8 cellular contexts compared by ENCODE assay signal in the genomic region with DNA sequence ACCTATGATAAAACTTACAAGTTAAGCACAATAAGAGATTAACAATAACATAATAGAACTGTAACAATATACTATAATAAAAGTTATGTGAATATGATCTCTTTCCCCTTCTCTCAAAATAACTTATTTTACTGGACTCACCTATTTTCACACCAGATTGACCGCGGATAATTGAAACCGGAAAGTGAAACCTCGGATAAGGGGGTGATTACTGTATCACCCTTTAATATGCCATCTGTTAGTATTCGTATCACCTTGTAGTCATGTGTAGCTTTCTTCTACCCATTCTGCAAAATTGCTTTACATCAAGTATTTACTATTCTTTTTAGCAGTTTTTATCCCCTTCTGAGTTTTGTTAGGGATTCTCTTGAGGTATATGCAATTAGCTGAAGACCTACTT. TPM values are rescaled to one million over a fixed set of nuclear protein-coding genes. Genes with fewer than 3 reads are reported as not detected.
A peak's percentile ranks its signal among the peaks of the same experiment; 100 is the strongest.
DNase-seq lines count a peak whose midpoint lies in the region; ATAC-seq and TF ChIP-seq lines count a peak whose summit lies in the region.

No MANE protein-coding gene starts in this region.

- H3K9ac ChIP-seq in MM.1S (ENCODE audit: low read length): peak overlapping the region; percentile 90; the same call in 1 of the 2 replicates

- H3K9me3 Mint-ChIP-seq in CD8-positive, alpha-beta T cell: no peaks in the 10 kb centered on the region
- H3K9me3 Mint-ChIP-seq in dendritic cell treated with granulocyte-macrophage colony-stimulating factor and Interleukin-4, amounts not matched to agents 40 ng/mL and 50 ng/mL, for 4 days: no peaks in the 10 kb centered on the region
- H3K9me3 Mint-ChIP-seq in neural crest cell: no peaks in the 10 kb centered on the region

- CTCF ChIA-PET in CD8-positive, alpha-beta T cell (lab: Charles Lee): no interaction called here

- H3K36me3 Mint-ChIP-seq in CD8-positive, alpha-beta T cell: peaks cover 18% of the 10 kb centered on the region
- peaks cover 31% of the 10 kb centered on the region for H3K36me3 Mint-ChIP-seq in dendritic cell treated with granulocyte-macrophage colony-stimulating factor and Interleukin-4, amounts not matched to agents 40 ng/mL and 50 ng/mL, for 4 days (ENCODE audit: low read depth)
- H3K36me3 Mint-ChIP-seq in neural crest cell (ENCODE audit: low read depth): no peaks in the 10 kb centered on the region

- H3K36me3 ChIP-seq in CD8-positive, alpha-beta T cell (ENCODE audit: insufficient read depth, low read length): no peaks in the 10 kb centered on the region
- H3K36me3 ChIP-seq in MM.1S (replicated peaks; ENCODE audit: insufficient read depth, low read length): no peaks in the 10 kb centered on the region; the same call in 1 of the 2 replicates

- H4K20me1 ChIP-seq in MM.1S (ENCODE audit: insufficient read depth, low read length): peaks cover 20% of the 10 kb centered on the region; the same call in 1 of the 2 replicates

- H3F3A ChIP-seq in MM.1S (ENCODE audit: insufficient read depth, low read length): peaks cover 12% of the 10 kb centered on the region; the same call in 1 of the 2 replicates

- peaks cover 64% of the 10 kb centered on the region for H3K4me1 Mint-ChIP-seq in CD8-positive, alpha-beta T cell (ENCODE audit: low read depth)
- H3K4me1 Mint-ChIP-seq in dendritic cell treated with granulocyte-macrophage colony-stimulating factor and Interleukin-4, amounts not matched to agents 40 ng/mL and 50 ng/mL, for 4 days (ENCODE audit: low read depth): peaks cover 42% of the 10 kb centered on the region
- peaks cover 42% of the 10 kb centered on the region for H3K4me1 Mint-ChIP-seq in neural crest cell

- no peaks in the 10 kb centered on the region for H3K9me3 ChIP-seq in CD8-positive, alpha-beta T cell (ENCODE audit: low read length)
- H3K9me3 ChIP-seq in MM.1S (replicated peaks; ENCODE audit: insufficient read depth, low read length): no peaks in the 10 kb centered on the region

- POLR2A ChIA-PET in CD8-positive, alpha-beta T cell (lab: Charles Lee): interaction anchor here (0.7 to 0.8 kb wide), 2 partner anchors 10 to 127 kb away, joined by 3 to 4 read pairs; no protein-coding TSS in a partner anchor

- H3K27ac ChIP-seq in CD8-positive, alpha-beta T cell (ENCODE audit: low read depth, low read length): no peak overlapping the region
- peak overlapping the region; percentile 94; the same call in 1 of the 2 replicates for H3K27ac ChIP-seq in MM.1S (ENCODE audit: low read length)

- peak overlapping the region; percentile 87 for H3K4me2 ChIP-seq in MM.1S (ENCODE audit: low read depth, low read length)

- intact Hi-C loops in CD8-positive, alpha-beta T cell (cut with DNase I, micrococcal nuclease): loop anchor here (2.0 kb wide), 3 partner anchors 19 to 1119 kb away; no protein-coding TSS in a partner anchor
- intact Hi-C loops in dendritic cell treated with granulocyte-macrophage colony-stimulating factor and Interleukin-4, amounts not matched to agents 40 ng/mL and 50 ng/mL, for 4 days (cut with micrococcal nuclease): loop anchor here (10.0 kb wide), 3 partner anchors 257 to 983 kb away; a partner anchor contains a TSS

- no peak for ATAC-seq in CD8-positive, alpha-beta T cell
- no peak for ATAC-seq in GM21529 (IDR thresholded peaks at IDR 0.05; ENCODE audit: unreplicated experiment)

- no peak for TF ChIP-seq CTCF in CD8-positive, alpha-beta T cell (IDR thresholded peaks at IDR 0.05)
- TF ChIP-seq CTCF in MM.1S (IDR thresholded peaks at IDR 0.05; ENCODE audit: low read length): no peak
- TF ChIP-seq CTCF in neural crest cell (conservative IDR thresholded peaks at IDR 0.05): no peak

- H3K9me2 ChIP-seq in MM.1S (replicated peaks; ENCODE audit: insufficient read depth, low read length): no peaks in the 10 kb centered on the region

- DNase-seq in CD8-positive, alpha-beta T cell: no peak
- DNase-seq in MM.1S (no peak), neural crest cell (ENCODE audit: low read depth, low spot score) (no peak), NCI-H1930 (lab: John Stamatoyannopoulos, UW) (no peak), DMS53 treated with DMSO at 0.1 percent for 48 hours (lab: John Stamatoyannopoulos, UW; ENCODE audit: unreplicated experiment) (no peak)
- no peak for DNase-seq in central memory CD4-positive, alpha-beta T cell

- peak overlapping the region; percentile 96 for H3K27ac Mint-ChIP-seq in CD8-positive, alpha-beta T cell
- H3K27ac Mint-ChIP-seq in dendritic cell treated with granulocyte-macrophage colony-stimulating factor and Interleukin-4, amounts not matched to agents 40 ng/mL and 50 ng/mL, for 4 days: no peak overlapping the region
- H3K27ac Mint-ChIP-seq in neural crest cell (ENCODE audit: unreplicated experiment): no peak overlapping the region

- H3K4me3 ChIP-seq in CD8-positive, alpha-beta T cell (ENCODE audit: low read depth, low read length): peak overlapping the region; percentile 93
- peak overlapping the region; percentile 76 for H3K4me3 ChIP-seq in MM.1S (ENCODE audit: low read length)

- H3K27me3 Mint-ChIP-seq in CD8-positive, alpha-beta T cell (ENCODE audit: low read depth): no peaks in the 10 kb centered on the region
- H3K27me3 Mint-ChIP-seq in dendritic cell treated with granulocyte-macrophage colony-stimulating factor and Interleukin-4, amounts not matched to agents 40 ng/mL and 50 ng/mL, for 4 days: no peaks in the 10 kb centered on the region
- no peaks in the 10 kb centered on the region for H3K27me3 Mint-ChIP-seq in neural crest cell (ENCODE audit: low read depth)

- H3K4me1 ChIP-seq in CD8-positive, alpha-beta T cell (ENCODE audit: insufficient read depth, low read length): peaks cover 46% of the 10 kb centered on the region
- H3K4me1 ChIP-seq in MM.1S (ENCODE audit: low read length): peaks cover 7% of the 10 kb centered on the region

- no peak overlapping the region for H2AFZ ChIP-seq in MM.1S (ENCODE audit: low read length)

- peak overlapping the region; percentile 90 for H3K4me3 Mint-ChIP-seq in CD8-positive, alpha-beta T cell
- peak overlapping the region; percentile 87 for H3K4me3 Mint-ChIP-seq in dendritic cell treated with granulocyte-macrophage colony-stimulating factor and Interleukin-4, amounts not matched to agents 40 ng/mL and 50 ng/mL, for 4 days
- peak overlapping the region; percentile 94 for H3K4me3 Mint-ChIP-seq in neural crest cell

- no peaks in the 10 kb centered on the region for H3K27me3 ChIP-seq in CD8-positive, alpha-beta T cell (ENCODE audit: insufficient read depth, low read length)
- no peaks in the 10 kb centered on the region for H3K27me3 ChIP-seq in MM.1S (replicated peaks; ENCODE audit: insufficient read depth, low read length)

- H3K79me2 ChIP-seq in MM.1S (ENCODE audit: low read length): peaks cover 64% of the 10 kb centered on the region

RNA-seq across cellular contexts. Expression of a gene that starts 1.8 kb away (rescaled TPM):
- 100 to 1,000 TPM; 162 to 170 TPM for total RNA-seq in CD8-positive, alpha-beta T cell
- 97.9 and 108 TPM in 2 replicates for total RNA-seq in neural crest cell

RNA-seq across cellular contexts. Expression of a gene that starts 52.6 kb away (rescaled TPM):
- total RNA-seq in CD8-positive, alpha-beta T cell: not detected
- total RNA-seq in neural crest cell: not detected in 2 replicates
